19 cellular contexts compared by ENCODE assay signal in the genomic region with DNA sequence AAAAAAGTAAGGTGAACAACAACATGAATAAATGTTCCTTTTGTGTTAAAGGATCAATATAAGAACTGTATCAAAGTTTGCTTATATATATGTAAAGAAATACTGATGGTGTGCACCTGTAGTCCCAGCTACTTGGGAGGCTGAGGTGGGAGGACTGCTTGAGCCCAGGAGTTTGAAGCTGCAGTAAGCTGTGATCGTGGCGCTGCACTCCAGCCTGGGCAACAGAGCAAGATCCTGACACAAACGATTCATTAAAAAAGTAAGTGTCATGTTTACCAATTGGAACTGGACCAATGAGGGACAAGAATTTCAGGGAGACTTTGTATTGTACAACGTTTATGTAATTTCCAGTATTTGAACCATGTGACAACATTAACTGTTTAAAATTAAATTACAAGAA. TPM values are rescaled to one million over a fixed set of nuclear protein-coding genes. Genes with fewer than 3 reads are reported as not detected.
DNase-seq lines count a peak whose midpoint lies in the region; ATAC-seq lines count a peak whose summit lies in the region.
"Had no signal": no experiment of that assay in that cellular context is flagged by ENCODE, and none has a peak within 500 bp of the region (broad histone marks: within the 10 kb centered on the region; RNA-seq: fewer than 3 reads in every experiment).

No MANE protein-coding gene starts in this region.

- no peaks in the 10 kb centered on the region for H3K27me3 Mint-ChIP-seq in CD4-positive, alpha-beta memory T cell
- H3K27me3 Mint-ChIP-seq in activated T-helper 1 cell treated with anti-CD3 and anti-CD28 coated beads, Interleukin-12 subunit alpha, Interleukin-12 subunit beta, Interleukin-2, Interleukin-4 antibody, amounts not matched to agents 30 ng/mL and 10 ng/mL and 1 ng/mL, durations not matched to agents 14 hours and 24 hours and 36 hours (ENCODE audit: insufficient read depth) = no peaks in the 10 kb centered on the region
- no peaks in the 10 kb centered on the region for H3K27me3 Mint-ChIP-seq in naive B cell

- peaks cover 0 to 3% of the 10 kb centered on the region in 2 donors for H3K36me3 Mint-ChIP-seq in CD4-positive, alpha-beta memory T cell
- peaks cover 5% of the 10 kb centered on the region for H3K36me3 Mint-ChIP-seq in activated T-helper 1 cell treated with anti-CD3 and anti-CD28 coated beads, Interleukin-12 subunit alpha, Interleukin-12 subunit beta, Interleukin-2, Interleukin-4 antibody, amounts not matched to agents 30 ng/mL and 10 ng/mL and 1 ng/mL, durations not matched to agents 14 hours and 24 hours and 36 hours (ENCODE audit: low read depth)
- H3K36me3 Mint-ChIP-seq in naive B cell = no peaks in the 10 kb centered on the region

- no peaks in the 10 kb centered on the region for H4K20me1 ChIP-seq in BLaER1

- peak overlapping the region; percentile 76; the same call in 1 of the 2 replicates for H3K4me2 ChIP-seq in BLaER1

- POLR2A ChIA-PET in CD4-positive, alpha-beta memory T cell (lab: Charles Lee; ENCODE audit: partially characterized antibody) = interaction anchor here (20.6 kb wide), 1 partner anchor 27 kb away, joined by 1007 read pairs; a partner anchor contains a TSS

- peaks cover 34 to 68% (median 47%) of the 10 kb centered on the region in 4 donors for H3K4me1 Mint-ChIP-seq in CD4-positive, alpha-beta memory T cell
- peaks cover 27% of the 10 kb centered on the region for H3K4me1 Mint-ChIP-seq in activated T-helper 1 cell treated with anti-CD3 and anti-CD28 coated beads, Interleukin-12 subunit alpha, Interleukin-12 subunit beta, Interleukin-2, Interleukin-4 antibody, amounts not matched to agents 30 ng/mL and 10 ng/mL and 1 ng/mL, durations not matched to agents 14 hours and 24 hours and 36 hours (ENCODE audit: low read depth)
- H3K4me1 Mint-ChIP-seq in naive B cell = peaks cover 30 to 50% (median 37%) of the 10 kb centered on the region in 3 donors

- no peak overlapping the region for H3K9ac ChIP-seq in BLaER1

- ATAC-seq in naive B cell (ENCODE audit: low read depth in 2 of 2) = no peak
- ATAC-seq in aorta (ENCODE audit: low FRiP score) = no peak
- ATAC-seq in GM21526 (IDR thresholded peaks at IDR 0.05; ENCODE audit: low FRiP score, unreplicated experiment) = no peak
- ATAC-seq in GM21360 (IDR thresholded peaks at IDR 0.05; ENCODE audit: unreplicated experiment) = no peak
- ATAC-seq in HG02678 (IDR thresholded peaks at IDR 0.05; ENCODE audit: unreplicated experiment) = no peak
- ATAC-seq: activated T-cell treated with anti-CD3 and anti-CD28 coated beads, Interleukin-2, amount 50 U/mL, for 4 hours had no signal

- CTCF ChIA-PET in CD4-positive, alpha-beta memory T cell (lab: Charles Lee; ENCODE audit: partially characterized antibody) = interaction anchor here (6.1 kb wide), 1 partner anchor 24 kb away, joined by 63 read pairs; a partner anchor contains a TSS

- H3K36me3 ChIP-seq in BLaER1 (no peaks in the 10 kb centered on the region), aorta (ENCODE audit: control insufficient read depth in 1 of 2, insufficient read depth in 2 of 2, low read length in 1 of 2) (no peaks in the 10 kb centered on the region)
- H3K36me3 ChIP-seq in CD4-positive, alpha-beta memory T cell (ENCODE audit: insufficient read depth, low read length) = no peaks in the 10 kb centered on the region
- H3K36me3 ChIP-seq: MG63, sigmoid colon, thoracic aorta had no signal

- DNase-seq in CD4-positive, alpha-beta memory T cell = no peak
- DNase-seq in activated T-helper 1 cell treated with anti-CD3 and anti-CD28 coated beads, Interleukin-12 subunit alpha, Interleukin-12 subunit beta, Interleukin-2, Interleukin-4 antibody, amounts not matched to agents 30 ng/mL and 10 ng/mL and 1 ng/mL, durations not matched to agents 14 hours and 24 hours and 36 hours (ENCODE audit: low spot score) = no peak
- DNase-seq in naive B cell (no peak), aorta (no peak)
- DNase-seq: activated T-cell treated with anti-CD3 and anti-CD28 coated beads, Interleukin-2, amount 50 U/mL, for 4 hours; AML-193; DMS79 treated with DMSO at 0.1 percent for 48 hours; MG63; midbrain; NCI-H187 treated with DMSO at 0.1 percent for 48 hours; sigmoid colon; stimulated activated CD4-positive, alpha-beta T cell treated with anti-CD3 and anti-CD28 coated beads, Interleukin-2, amount 100 ng/mL, for 24 hours; T-helper 2 cell had no signal

- no peaks in the 10 kb centered on the region for H3K27me3 ChIP-seq in BLaER1
- H3K27me3 ChIP-seq in CD4-positive, alpha-beta memory T cell (ENCODE audit: insufficient read depth, low read length) = no peaks in the 10 kb centered on the region
- no peaks in the 10 kb centered on the region for H3K27me3 ChIP-seq in aorta (ENCODE audit: control insufficient read depth in 1 of 2, insufficient read depth in 2 of 2, low read length in 1 of 2)
- H3K27me3 ChIP-seq: MG63, sigmoid colon had no signal

- intact Hi-C loops in CD4-positive, alpha-beta memory T cell (cut with micrococcal nuclease) = no loop called here
- intact Hi-C loops in activated T-helper 1 cell treated with anti-CD3 and anti-CD28 coated beads, Interleukin-12 subunit alpha, Interleukin-12 subunit beta, Interleukin-2, Interleukin-4 antibody, amounts not matched to agents 30 ng/mL and 10 ng/mL and 1 ng/mL, durations not matched to agents 14 hours and 24 hours and 36 hours (cut with micrococcal nuclease) = no loop called here
- intact Hi-C loops in aorta (cut with DNase I) = no loop called here

- peak overlapping the region; percentile 82 to 100 (median 100) for H3K27ac Mint-ChIP-seq in CD4-positive, alpha-beta memory T cell
- H3K27ac Mint-ChIP-seq in activated T-helper 1 cell treated with anti-CD3 and anti-CD28 coated beads, Interleukin-12 subunit alpha, Interleukin-12 subunit beta, Interleukin-2, Interleukin-4 antibody, amounts not matched to agents 30 ng/mL and 10 ng/mL and 1 ng/mL, durations not matched to agents 14 hours and 24 hours and 36 hours = peak overlapping the region; percentile 68
- peak overlapping the region; percentile 90 to 100 (median 99) for H3K27ac Mint-ChIP-seq in naive B cell

- H3K4me1 ChIP-seq in BLaER1 (peaks cover 65% of the 10 kb centered on the region), aorta (ENCODE audit: control insufficient read depth in 1 of 2, insufficient read depth in 2 of 2, low read length in 2 of 2) (no peaks in the 10 kb centered on the region)
- peaks cover 74% of the 10 kb centered on the region for H3K4me1 ChIP-seq in CD4-positive, alpha-beta memory T cell (ENCODE audit: insufficient read depth, low read length)

- H3K9me3 Mint-ChIP-seq in CD4-positive, alpha-beta memory T cell = peaks cover 0 to 4% (median 0%) of the 10 kb centered on the region in 8 donors
- H3K9me3 Mint-ChIP-seq in activated T-helper 1 cell treated with anti-CD3 and anti-CD28 coated beads, Interleukin-12 subunit alpha, Interleukin-12 subunit beta, Interleukin-2, Interleukin-4 antibody, amounts not matched to agents 30 ng/mL and 10 ng/mL and 1 ng/mL, durations not matched to agents 14 hours and 24 hours and 36 hours = peaks cover 6% of the 10 kb centered on the region
- peaks cover 0 to 3% (median 0%) of the 10 kb centered on the region in 7 donors for H3K9me3 Mint-ChIP-seq in naive B cell

- H3K4me3 ChIP-seq in BLaER1 (no peak overlapping the region), aorta (ENCODE audit: low read length in 2 of 2) (no peak overlapping the region)
- H3K4me3 ChIP-seq in CD4-positive, alpha-beta memory T cell (ENCODE audit: low read length in 2 of 2) = no peak overlapping the region
- H3K4me3 ChIP-seq: coronary artery, MG63, sigmoid colon, thoracic aorta had no signal

- no peak overlapping the region for H3K27ac ChIP-seq in BLaER1
- peak overlapping the region; percentile 94 for H3K27ac ChIP-seq in CD4-positive, alpha-beta memory T cell (ENCODE audit: low read depth, low read length)
- no peak overlapping the region for H3K27ac ChIP-seq in aorta (ENCODE audit: low read depth in 1 of 2, low read length in 2 of 2)

- H3K4me3 Mint-ChIP-seq in CD4-positive, alpha-beta memory T cell = peak overlapping the region in 3 of 8 donors; percentile 21 to 67 (median 33)
- H3K4me3 Mint-ChIP-seq in activated T-helper 1 cell treated with anti-CD3 and anti-CD28 coated beads, Interleukin-12 subunit alpha, Interleukin-12 subunit beta, Interleukin-2, Interleukin-4 antibody, amounts not matched to agents 30 ng/mL and 10 ng/mL and 1 ng/mL, durations not matched to agents 14 hours and 24 hours and 36 hours = no peak overlapping the region
- peak overlapping the region in 1 of 8 donors; percentile 50 for H3K4me3 Mint-ChIP-seq in naive B cell
- H3K4me3 Mint-ChIP-seq: activated T-cell treated with anti-CD3 and anti-CD28 coated beads, Interleukin-2, amount 50 U/mL, for 4 hours had no signal

- H3K9me3 ChIP-seq in BLaER1 = no peaks in the 10 kb centered on the region
- no peaks in the 10 kb centered on the region for H3K9me3 ChIP-seq in CD4-positive, alpha-beta memory T cell (ENCODE audit: control insufficient read depth in 1 of 2, low read length in 2 of 2)
- no peaks in the 10 kb centered on the region for H3K9me3 ChIP-seq in aorta (ENCODE audit: control insufficient read depth, low read length)
- H3K9me3 ChIP-seq: MG63, sigmoid colon, thoracic aorta had no signal

- WGBS in aorta, 2 donors = 81 to 85% methylated on average over 4 of the region's 4 CpGs

RNA-seq across cellular contexts. Expression of a gene that starts 5.0 kb away (rescaled TPM):
- total RNA-seq in CD4-positive, alpha-beta memory T cell = 10 to 100 TPM; 72.9 to 82.3 TPM
- 100 to 1,000 TPM; 106 to 126 TPM for polyA plus RNA-seq in CD4-positive, alpha-beta memory T cell
- 50.5 and 61.9 TPM in 2 replicates for total RNA-seq in activated T-helper 1 cell treated with anti-CD3 and anti-CD28 coated beads, Interleukin-12 subunit alpha, Interleukin-12 subunit beta, Interleukin-2, Interleukin-4 antibody, amounts not matched to agents 30 ng/mL and 10 ng/mL and 1 ng/mL, durations not matched to agents 14 hours and 24 hours and 36 hours
- 100 to 1,000 TPM; 150 to 257 (median 154) TPM for polyA plus RNA-seq in naive B cell (ENCODE audit: low read depth in 6 of 6)
- total RNA-seq in aorta = 10 to 100 TPM; 48.7 to 64.4 TPM
- polyA plus RNA-seq in aorta = 10 to 100 TPM; 17.1 to 32.9 TPM

RNA-seq across cellular contexts. Expression of a gene that starts 24.8 kb away (rescaled TPM):
- total RNA-seq in CD4-positive, alpha-beta memory T cell = 100 to 1,000 TPM; 631 to 665 TPM
- polyA plus RNA-seq in CD4-positive, alpha-beta memory T cell = 100 to 1,000 TPM in 1 of 2 donors, 10 to 100 TPM in 1; 76.7 to 153 TPM
- total RNA-seq in activated T-helper 1 cell treated with anti-CD3 and anti-CD28 coated beads, Interleukin-12 subunit alpha, Interleukin-12 subunit beta, Interleukin-2, Interleukin-4 antibody, amounts not matched to agents 30 ng/mL and 10 ng/mL and 1 ng/mL, durations not matched to agents 14 hours and 24 hours and 36 hours = 349 and 357 TPM in 2 replicates
- polyA plus RNA-seq in naive B cell (ENCODE audit: low read depth in 6 of 6) (100 to 1,000 TPM in 5 of 6 donors, 10 to 100 TPM in 1; 85.4 to 213 (median 173) TPM), aorta (100 to 1,000 TPM in 1 of 2 donors, 10 to 100 TPM in 1; 65.6 to 352 TPM)
- 100 to 1,000 TPM; 293 to 383 TPM for total RNA-seq in aorta
